9 cellular contexts compared by ENCODE assay signal in genomic region chr9:111036068-111036789, GRCh38. TPM values are rescaled to one million over a fixed set of nuclear protein-coding genes. Genes with fewer than 3 reads are reported as not detected.
A peak's percentile ranks its signal among the peaks of the same experiment; 100 is the strongest.
DNase-seq lines count a peak whose midpoint lies in the region; ATAC-seq lines count a peak whose summit lies in the region.
"Had no signal": no experiment of that assay in that cellular context is flagged by ENCODE, and none has a peak within 500 bp of the region (broad histone marks: within the 10 kb centered on the region; RNA-seq: fewer than 3 reads in every experiment).

No MANE protein-coding gene starts in this region.

- H3K4me3 ChIP-seq in skeletal muscle satellite cell (ENCODE audit: low read length): peak overlapping the region; percentile 76

- H3K9me3 ChIP-seq in skeletal muscle satellite cell (replicated peaks; ENCODE audit: low read length): no peaks in the 10 kb centered on the region

- H3K36me3 ChIP-seq in skeletal muscle satellite cell (ENCODE audit: insufficient read depth, low read length): peaks cover 13% of the 10 kb centered on the region

- ATAC-seq in HG03097 (IDR thresholded peaks at IDR 0.05; ENCODE audit: low FRiP score, unreplicated experiment): no peak
- ATAC-seq in HG03342 (IDR thresholded peaks at IDR 0.05; ENCODE audit: unreplicated experiment): no peak
- no peak for ATAC-seq in HG02870 (IDR thresholded peaks at IDR 0.05; ENCODE audit: unreplicated experiment)

- DNase-seq in DMS153 treated with DMSO at 0.1 percent for 48 hours (lab: John Stamatoyannopoulos, UW; ENCODE audit: unreplicated experiment) (peak; percentile 50), DMS153 (lab: John Stamatoyannopoulos, UW) (no peak), amygdala (lab: John Stamatoyannopoulos, UW) (peak in 49 of 56 donors; percentile 3 to 83 (median 49)), iPS DF 4.7 (ENCODE audit: extremely low read depth, low spot score) (peak; percentile 49)

- peak overlapping the region; percentile 90 for H3K9ac ChIP-seq in skeletal muscle satellite cell (ENCODE audit: low read depth, low read length)

- peaks cover 36% of the 10 kb centered on the region for H3K4me1 ChIP-seq in skeletal muscle satellite cell (ENCODE audit: control insufficient read depth, insufficient read depth, low read length)

- H3K27me3 ChIP-seq in skeletal muscle satellite cell (ENCODE audit: control insufficient read depth, insufficient read depth, low read length): no peaks in the 10 kb centered on the region

- H3K4me2 ChIP-seq in skeletal muscle satellite cell (ENCODE audit: low read length): peak overlapping the region; percentile 85

RNA-seq across cellular contexts. Expression of gene LPAR1, which starts 2.0 kb away (rescaled TPM):
- 91.3 and 120 TPM in 2 replicates for total RNA-seq in skeletal muscle satellite cell (2012; rRNA removed)
- total RNA-seq: B cell had no signal
